In the genomic region with DNA sequence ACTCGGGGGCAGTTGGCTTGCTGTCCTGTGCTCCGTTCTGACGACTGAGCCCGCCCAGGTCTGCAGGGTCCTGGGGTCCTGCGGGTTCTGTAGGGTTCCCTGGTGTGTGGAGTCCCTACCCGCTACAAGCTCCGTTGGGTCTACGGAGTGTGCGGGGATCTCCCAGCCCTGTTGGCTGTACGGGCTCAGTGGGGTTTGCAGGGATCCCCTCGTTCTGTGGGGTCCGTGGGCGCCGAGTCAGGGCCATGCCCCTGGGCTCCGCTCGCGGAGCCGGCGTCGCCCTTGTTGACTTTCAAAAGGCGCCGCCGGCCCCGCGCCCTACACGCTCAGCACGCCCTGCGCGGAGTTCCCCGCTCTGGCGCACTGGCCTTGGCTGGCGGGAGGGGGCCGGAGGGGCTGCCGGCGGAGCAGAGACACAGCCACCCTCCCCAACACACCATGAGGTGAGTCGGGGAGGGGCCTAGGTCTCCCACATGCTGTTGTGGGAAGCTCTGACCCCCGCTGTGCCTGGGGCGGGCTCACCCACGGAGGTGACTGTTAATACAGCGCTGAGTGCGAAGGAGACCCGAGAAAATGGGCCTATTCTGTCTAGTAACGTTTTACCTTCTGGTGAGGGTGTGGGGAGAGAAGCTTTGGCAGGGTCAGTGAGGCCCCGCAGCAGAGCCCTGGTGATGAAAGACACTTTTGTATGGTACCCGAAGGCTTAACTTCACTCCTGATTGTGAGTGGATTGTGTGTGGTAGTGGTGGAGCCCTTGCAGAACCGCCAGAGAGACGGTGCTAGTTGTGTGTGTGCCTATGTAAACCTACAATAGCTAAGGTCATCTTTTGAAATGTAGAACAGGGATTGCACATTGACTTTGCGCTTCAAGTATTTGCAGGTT, we compare ENCODE assay signal across 1 cellular context.
TF ChIP-seq lines count a peak whose summit lies in the region.

No MANE protein-coding gene starts in this region.

TF ChIP-seq in HEK293, 187 proteins besides CTCF, POLR2A, EP300 and RAD21 (continued from another document):
- TF ChIP-seq, protein P1, sequence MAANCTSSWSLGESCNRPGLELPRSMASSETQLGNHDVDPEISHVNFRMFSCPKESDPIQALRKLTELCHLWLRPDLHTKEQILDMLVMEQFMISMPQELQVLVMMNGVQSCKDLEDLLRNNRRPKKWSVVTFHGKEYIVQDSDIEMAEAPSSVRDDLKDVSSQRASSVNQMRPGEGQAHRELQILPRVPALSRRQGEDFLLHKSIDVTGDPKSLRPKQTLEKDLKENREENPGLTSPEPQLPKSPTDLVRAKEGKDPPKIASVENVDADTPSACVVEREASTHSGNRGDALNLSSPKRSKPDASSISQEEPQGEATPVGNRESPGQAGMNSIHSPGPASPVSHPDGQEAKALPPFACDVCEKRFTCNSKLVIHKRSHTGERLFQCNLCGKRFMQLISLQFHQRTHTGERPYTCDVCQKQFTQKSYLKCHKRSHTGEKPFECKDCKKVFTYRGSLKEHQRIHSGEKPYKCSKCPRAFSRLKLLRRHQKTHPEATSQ (tag by site-specific recombination; IDR thresholded peaks at IDR 0.05) = no peak
- TF ChIP-seq, protein P2, sequence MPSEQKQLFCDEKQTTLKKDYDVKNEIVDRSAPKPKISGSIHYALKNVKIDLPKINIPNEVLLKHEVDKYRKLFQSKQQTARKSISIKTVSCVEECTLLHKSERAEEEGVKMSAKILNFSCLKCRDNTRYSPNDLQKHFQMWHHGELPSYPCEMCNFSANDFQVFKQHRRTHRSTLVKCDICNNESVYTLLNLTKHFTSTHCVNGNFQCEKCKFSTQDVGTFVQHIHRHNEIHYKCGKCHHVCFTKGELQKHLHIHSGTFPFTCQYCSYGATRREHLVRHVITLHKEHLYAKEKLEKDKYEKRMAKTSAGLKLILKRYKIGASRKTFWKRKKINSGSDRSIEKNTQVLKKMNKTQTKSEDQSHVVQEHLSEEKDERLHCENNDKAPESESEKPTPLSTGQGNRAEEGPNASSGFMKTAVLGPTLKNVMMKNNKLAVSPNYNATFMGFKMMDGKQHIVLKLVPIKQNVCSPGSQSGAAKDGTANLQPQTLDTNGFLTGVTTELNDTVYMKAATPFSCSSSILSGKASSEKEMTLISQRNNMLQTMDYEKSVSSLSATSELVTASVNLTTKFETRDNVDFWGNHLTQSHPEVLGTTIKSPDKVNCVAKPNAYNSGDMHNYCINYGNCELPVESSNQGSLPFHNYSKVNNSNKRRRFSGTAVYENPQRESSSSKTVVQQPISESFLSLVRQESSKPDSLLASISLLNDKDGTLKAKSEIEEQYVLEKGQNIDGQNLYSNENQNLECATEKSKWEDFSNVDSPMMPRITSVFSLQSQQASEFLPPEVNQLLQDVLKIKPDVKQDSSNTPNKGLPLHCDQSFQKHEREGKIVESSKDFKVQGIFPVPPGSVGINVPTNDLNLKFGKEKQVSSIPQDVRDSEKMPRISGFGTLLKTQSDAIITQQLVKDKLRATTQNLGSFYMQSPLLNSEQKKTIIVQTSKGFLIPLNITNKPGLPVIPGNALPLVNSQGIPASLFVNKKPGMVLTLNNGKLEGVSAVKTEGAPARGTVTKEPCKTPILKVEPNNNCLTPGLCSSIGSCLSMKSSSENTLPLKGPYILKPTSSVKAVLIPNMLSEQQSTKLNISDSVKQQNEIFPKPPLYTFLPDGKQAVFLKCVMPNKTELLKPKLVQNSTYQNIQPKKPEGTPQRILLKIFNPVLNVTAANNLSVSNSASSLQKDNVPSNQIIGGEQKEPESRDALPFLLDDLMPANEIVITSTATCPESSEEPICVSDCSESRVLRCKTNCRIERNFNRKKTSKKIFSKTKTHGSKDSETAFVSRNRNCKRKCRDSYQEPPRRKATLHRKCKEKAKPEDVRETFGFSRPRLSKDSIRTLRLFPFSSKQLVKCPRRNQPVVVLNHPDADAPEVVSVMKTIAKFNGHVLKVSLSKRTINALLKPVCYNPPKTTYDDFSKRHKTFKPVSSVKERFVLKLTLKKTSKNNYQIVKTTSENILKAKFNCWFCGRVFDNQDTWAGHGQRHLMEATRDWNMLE (tag by site-specific recombination; conservative IDR thresholded peaks at IDR 0.05; ENCODE audit: low read depth) = no peak
- TF ChIP-seq ZBTB17 (tag by site-specific recombination; IDR thresholded peaks at IDR 0.05) (peak; percentile 80), ZNF473 (tag by site-specific recombination; IDR thresholded peaks at IDR 0.05) (no peak), ZNF398 (tag by site-specific recombination; IDR thresholded peaks at IDR 0.05) (peak; percentile 87), ZBTB20 (tag by site-specific recombination; IDR thresholded peaks at IDR 0.05) (peak; percentile 80), HIC1 (tag by site-specific recombination; IDR thresholded peaks at IDR 0.05) (no peak; the same call in 1 of the 2 replicates), ZNF341 (tag by site-specific recombination; IDR thresholded peaks at IDR 0.05; ENCODE audit: low read depth) (peak; percentile 95)
- TF ChIP-seq, protein P3, sequence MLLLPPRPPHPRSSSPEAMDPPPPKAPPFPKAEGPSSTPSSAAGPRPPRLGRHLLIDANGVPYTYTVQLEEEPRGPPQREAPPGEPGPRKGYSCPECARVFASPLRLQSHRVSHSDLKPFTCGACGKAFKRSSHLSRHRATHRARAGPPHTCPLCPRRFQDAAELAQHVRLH (tag by site-specific recombination; IDR thresholded peaks at IDR 0.05) = no peak
TF ChIP-seq in HEK293: peak in this region for 44.
